In the genomic region with DNA sequence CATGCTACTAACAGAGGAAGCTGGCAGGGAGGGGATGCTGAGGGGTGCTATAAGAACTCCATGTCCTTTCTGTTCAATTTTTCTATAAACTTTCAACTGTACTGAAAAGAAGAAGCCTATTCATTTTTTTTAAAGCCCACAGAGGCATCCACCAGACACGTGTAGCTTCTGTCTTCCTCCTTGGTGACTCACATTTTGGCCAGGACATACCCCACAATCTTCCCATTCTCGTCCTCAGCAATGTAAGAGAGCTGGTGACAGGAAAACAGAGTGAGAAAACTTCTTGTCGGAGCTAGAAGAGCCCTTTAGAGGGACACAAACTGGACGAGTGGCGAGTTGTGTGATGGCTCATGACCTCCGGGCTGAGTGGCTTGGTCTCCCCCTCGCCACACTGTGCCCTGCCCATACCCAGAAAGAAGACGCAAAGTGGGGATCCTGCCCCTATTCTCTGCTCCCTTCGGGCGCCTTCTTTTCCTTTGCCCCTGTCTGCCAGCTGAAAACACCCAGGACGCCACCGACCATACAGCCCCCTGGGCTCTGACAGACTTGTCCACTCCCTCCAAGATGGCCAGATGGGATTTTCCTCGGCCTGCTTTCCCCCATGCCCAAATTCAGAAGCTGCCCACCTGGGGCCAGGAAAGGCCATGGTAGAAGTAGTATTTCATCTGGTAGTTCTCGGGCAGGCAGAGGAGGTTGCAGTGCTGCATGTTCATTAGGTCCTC, we compare ENCODE assay signal across 9 cellular contexts. TPM values are rescaled to one million over a fixed set of nuclear protein-coding genes. Genes with fewer than 3 reads are reported as not detected.
A peak's percentile ranks its signal among the peaks of the same experiment; 100 is the strongest.
DNase-seq lines count a peak whose midpoint lies in the region; ATAC-seq, FAIRE-seq and TF ChIP-seq lines count a peak whose summit lies in the region.
"Had no signal": no experiment of that assay in that cellular context is flagged by ENCODE, and none has a peak within 500 bp of the region (broad histone marks: within the 10 kb centered on the region; RNA-seq: fewer than 3 reads in every experiment).

No MANE protein-coding gene starts in this region.

- H3K23ac ChIP-seq in mesendoderm (ENCODE audit: low read length) = no peak overlapping the region

- no peaks in the 10 kb centered on the region for H3K9me3 ChIP-seq in A549
- no peaks in the 10 kb centered on the region for H3K9me3 ChIP-seq in HEK293 (ENCODE audit: control insufficient read depth, insufficient read depth, low read depth, low read length)
- no peaks in the 10 kb centered on the region for H3K9me3 ChIP-seq in GM12878 (replicated peaks; ENCODE audit: control insufficient read depth, insufficient read depth, low read length)

- H2BK15ac ChIP-seq in mesendoderm (replicated peaks; ENCODE audit: low read depth) = no peak overlapping the region

- POLR2A ChIA-PET in A549 (lab: Yijun Ruan, JAX) = no interaction called here
- POLR2A ChIA-PET in HEK293 (lab: Yijun Ruan, JAX) = interaction anchor here (0.9 to 2.7 kb wide), 6 partner anchors 9 to 39 kb away, joined by 3 to 21 read pairs (median 4); partner anchors contain the start of genes HCFC1 and TMEM187
- POLR2A ChIA-PET in GM12878 (lab: Charles Lee) = interaction anchor here (1.6 kb wide), 1 partner anchor 9 kb away, joined by 6 read pairs; no protein-coding TSS in a partner anchor

- H3K4me1 ChIP-seq in A549 (peaks cover 15% of the 10 kb centered on the region), HEK293 (ENCODE audit: control insufficient read depth, insufficient read depth, low read length) (peaks cover 12% of the 10 kb centered on the region; the same call in 1 of the 2 replicates), GM12878 (ENCODE audit: control insufficient read depth, insufficient read depth, low read length) (no peaks in the 10 kb centered on the region; the same call in 1 of the 2 replicates), mesendoderm (ENCODE audit: control insufficient read depth, low read depth, low read length) (no peaks in the 10 kb centered on the region), foreskin keratinocyte (no peaks in the 10 kb centered on the region)

- intact Hi-C loops in GM12878 (cut with micrococcal nuclease; ENCODE audit: unreplicated experiment) = no loop called here

- H2BK5ac ChIP-seq in mesendoderm (ENCODE audit: low read length) = no peak overlapping the region

- RAD21 ChIA-PET in GM12878 (lab: Charles Lee; ENCODE audit: unreplicated experiment) = interaction anchor here (1.4 to 1.6 kb wide), 2 partner anchors 9 to 47 kb away, joined by 3 to 8 read pairs; no protein-coding TSS in a partner anchor

- H3K4me3 ChIP-seq in A549 (peak overlapping the region; percentile 91), HEK293 (ENCODE audit: low read depth, low read length) (peak overlapping the region; percentile 88), GM12878 (peak overlapping the region; percentile 90), mesendoderm (ENCODE audit: low read length) (peak overlapping the region; percentile 65)

- H2AK5ac ChIP-seq in mesendoderm (ENCODE audit: low read length) = no peak overlapping the region

- H4K20me1 ChIP-seq in GM12878 (ENCODE audit: control insufficient read depth, insufficient read depth) = no peaks in the 10 kb centered on the region

- H2AFZ ChIP-seq in GM12878 (ENCODE audit: control insufficient read depth, low read depth, low read length) = no peak overlapping the region

- H3K79me1 ChIP-seq in mesendoderm (ENCODE audit: low read length) = no peaks in the 10 kb centered on the region

- CTCF ChIA-PET in A549 (lab: Yijun Ruan, JAX) (interaction anchor here (0.6 to 25.1 kb wide), 3 partner anchors 11 to 174 kb away, joined by 4 to 363 read pairs (median 26); partner anchors contain the start of gene RENBP), HEK293 (lab: Yijun Ruan, JAX) (interaction anchor here (1.3 to 14.7 kb wide), 4 partner anchors 8 to 168 kb away, joined by 3 to 267 read pairs (median 14); partner anchors contain the start of gene RENBP), GM12878 (lab: Yijun Ruan, JAX) (interaction anchor here (1.0 to 4.4 kb wide), 4 partner anchors 10 to 18 kb away, joined by 3 to 28 read pairs (median 4); no protein-coding TSS in a partner anchor)

- H3K18ac ChIP-seq in mesendoderm (ENCODE audit: low read length) = no peak overlapping the region

- no peaks in the 10 kb centered on the region for H3K27me3 ChIP-seq in GM12878 (replicated peaks in 1 of 2; ENCODE audit: control insufficient read depth in 2 of 2, insufficient read depth in 2 of 2, low read length in 1 of 2)
- H3K27me3 ChIP-seq in mesendoderm (ENCODE audit: insufficient read depth, low read length, poor library complexity) = no peaks in the 10 kb centered on the region
- H3K27me3 ChIP-seq in foreskin keratinocyte = no peaks in the 10 kb centered on the region

- in situ Hi-C loops in GM12878 (cut with MboI) = loop anchor here (5.0 kb wide), 1 partner anchor 438 kb away; the partner anchor contains the start of gene FLNA

- SMC1A ChIA-PET in GM12878 (lab: Charles Lee; ENCODE audit: uncharacterized antibody, unreplicated experiment) = interaction anchor here (1.0 to 1.9 kb wide), 4 partner anchors 9 to 35 kb away, joined by 3 to 6 read pairs (median 4); no protein-coding TSS in a partner anchor

- TSS peak; percentile 60 for BruUV-seq in GM12878 (replicated peaks; lab: Mats Ljungman, UMichigan)

- H3K4me2 ChIP-seq in A549 (peak overlapping the region; percentile 90), GM12878 (ENCODE audit: control insufficient read depth, insufficient read depth) (peak overlapping the region; percentile 77), mesendoderm (ENCODE audit: low read length) (peak overlapping the region; percentile 61)

- no peak overlapping the region for H4K5ac ChIP-seq in mesendoderm (ENCODE audit: low read length)

- H3K79me2 ChIP-seq in GM12878 (ENCODE audit: control insufficient read depth, insufficient read depth, low read length) = peaks cover 13% of the 10 kb centered on the region
- H3K79me2 ChIP-seq in mesendoderm (ENCODE audit: control insufficient read depth, insufficient read depth, low read length) = peaks cover 10% of the 10 kb centered on the region

- H3K56ac ChIP-seq in mesendoderm (ENCODE audit: low read length) = peak overlapping the region; percentile 86

- 8% methylated on average over 11 of the region's 14 CpGs for WGBS in A549 (ENCODE audit: missing lambda C conversion rate)
- WGBS in GM12878 (ENCODE audit: insufficient coverage, insufficient replicate concordance, low lambda C conversion rate, missing lambda C conversion rate) = 18% methylated on average over 13 of the region's 14 CpGs
- WGBS in mesendoderm (ENCODE audit: extremely low coverage, insufficient coverage, low lambda C conversion rate) = no CpG with 5 or more reads among the region's 14 CpGs

- TF ChIP-seq EP300 in A549 (IDR thresholded peaks at IDR 0.05) (no peak), GM12878 (IDR thresholded peaks at IDR 0.05; ENCODE audit: borderline replicate concordance in 1 of 2, control insufficient read depth in 1 of 2, low read depth in 2 of 2, low read length in 2 of 2) (no peak)

- TF ChIP-seq RAD21 in A549 (conservative IDR thresholded peaks at IDR 0.05 in 1 of 2, IDR thresholded peaks at IDR 0.05 in 1 of 2) (no peak), GM12878 (IDR thresholded peaks at IDR 0.05; ENCODE audit: insufficient read depth, low read depth, low read length) (no peak)

- H2BK120ac ChIP-seq in mesendoderm (ENCODE audit: low read depth, low read length) = no peak overlapping the region

- TF ChIP-seq CTCF in A549 (IDR thresholded peaks at IDR 0.05) (no peak), HEK293 (tag by site-specific recombination; IDR thresholded peaks at IDR 0.05) (no peak), GM12878 (IDR thresholded peaks at IDR 0.05 in 2 of 3, conservative IDR thresholded peaks at IDR 0.05 in 1 of 3; ENCODE audit: control insufficient read depth in 2 of 3, extremely low read depth in 1 of 3, insufficient read depth in 1 of 3, low read depth in 3 of 3, low read length in 3 of 3) (no peak), foreskin keratinocyte (conservative IDR thresholded peaks at IDR 0.05) (no peak)

- TF ChIP-seq POLR2A in A549 (IDR thresholded peaks at IDR 0.05; ENCODE audit: low read length) = no peak
- no peak for TF ChIP-seq POLR2A in GM12878 (IDR thresholded peaks at IDR 0.05; ENCODE audit: low read depth, low read length)

- H3K27ac ChIP-seq in A549 (peak overlapping the region; percentile 86 to 92), HEK293 (ENCODE audit: extremely low read depth, low read depth, low read length) (peak overlapping the region; percentile 85; the same call in 1 of the 2 replicates), GM12878 (ENCODE audit: control insufficient read depth, insufficient read depth) (0 out of 2 replicates have a peak overlapping the region, but pooled peaks have one; percentile 48), mesendoderm (ENCODE audit: low read depth, low read length) (no peak overlapping the region), foreskin keratinocyte (no peak overlapping the region)

- no peak overlapping the region for H3K4ac ChIP-seq in mesendoderm (ENCODE audit: low read depth, low read length)

- H4K8ac ChIP-seq in mesendoderm (ENCODE audit: low read depth, low read length) = no peak overlapping the region

- H3K9ac ChIP-seq in GM12878 (ENCODE audit: control insufficient read depth, insufficient read depth, low read length) (peak overlapping the region; percentile 71), mesendoderm (ENCODE audit: low read length) (peak overlapping the region; percentile 87)

- ATAC-seq in A549 = no peak
- no peak for ATAC-seq in GM12878
- ATAC-seq in foreskin keratinocyte = no peak

- no peak for DNase-seq in A549 (ENCODE audit: low read depth in 1 of 2, low spot score in 1 of 2)
- DNase-seq in GM12878 (ENCODE audit: low read depth, low spot score) = no peak
- DNase-seq in mesendoderm = no peak
- no peak for DNase-seq in foreskin keratinocyte
- no peak for DNase-seq in NCI-H146 treated with DMSO at 0.1 percent for 48 hours (lab: John Stamatoyannopoulos, UW; ENCODE audit: unreplicated experiment)
- DNase-seq in NCI-H1694 treated with DMSO at 0.1 percent for 48 hours (lab: John Stamatoyannopoulos, UW) = no peak
- DNase-seq in NCI-H2227 (lab: John Stamatoyannopoulos, UW; ENCODE audit: unreplicated experiment) = no peak

- peaks cover 23 to 48% of the 10 kb centered on the region in 2 experiments for H3K36me3 ChIP-seq in HEK293 (ENCODE audit: control insufficient read depth in 2 of 2, insufficient read depth in 1 of 2, low read length in 2 of 2)
- peaks cover 0 to 2% of the 10 kb centered on the region in 2 experiments; a peak in 3 of 4 replicates for H3K36me3 ChIP-seq in GM12878 (ENCODE audit: control insufficient read depth in 2 of 2, insufficient read depth in 2 of 2, low read length in 1 of 2)
- no peaks in the 10 kb centered on the region for H3K36me3 ChIP-seq in mesendoderm (ENCODE audit: control insufficient read depth, insufficient read depth, low read length)

- FAIRE-seq in A549 (lab: Jason Lieb, UNC) (no peak), GM12878 (lab: Jason Lieb, UNC) (no peak)
- FAIRE-seq: colon had no signal

RNA-seq across cellular contexts. Expression of gene NAA10, which starts 0.9 kb away (rescaled TPM):
- 63.5 and 88.8 TPM in 2 replicates for polyA plus RNA-seq in A549 (2011; rRNA removed)
- 224 and 258 TPM in 2 replicates for polyA plus RNA-seq in A549 (2012; cell fraction: cytosol; rRNA removed)
- polyA plus RNA-seq in A549 (2012; cell fraction: nucleus; rRNA removed) = 239 and 267 TPM in 2 replicates
- 230 to 251 TPM (median 237 TPM) in 3 replicates for polyA plus RNA-seq in A549 (2017; fragmentation: RNase III; extraction: RNeasy Plus Mini Kit Qiagen cat#74134 plus additional on column Dnase treatment)
- 77.6 and 92.3 TPM in 2 replicates for polyA minus RNA-seq in A549 (2011; rRNA and poly(A)+ RNA removed)
- 17.5 and 20.3 TPM in 2 replicates for total RNA-seq in GM12878 (2013; cell fraction: nucleolus; rRNA removed)
- total RNA-seq in GM12878 (2014; rRNA removed) = 82.6 and 100 TPM in 2 replicates
- 59.6 and 69.5 TPM in 2 replicates for total RNA-seq in GM12878 (2014; rRNA removed; fragmentation: Illumina TruSeq; extraction: Trizol)
- 113 and 123 TPM in 2 replicates for total RNA-seq in GM12878 (2021)
- polyA plus RNA-seq in GM12878 (2011; ENCODE audit: low read depth) = 40.6 TPM
- polyA plus RNA-seq in GM12878 (2011; rRNA removed) = 25.4 and 45.1 TPM in 2 replicates
- 77.8 and 104 TPM in 2 replicates for polyA plus RNA-seq in GM12878 (2011; cell fraction: cytosol; rRNA removed)
- polyA plus RNA-seq in GM12878 (2011; cell fraction: nucleus; rRNA removed) = 54.2 and 67.6 TPM in 2 replicates
- 64.3 and 68.0 TPM in 2 replicates for polyA plus RNA-seq in GM12878 (2012)
- polyA plus RNA-seq in GM12878 (2014; fragmentation: Illumina TruSeq; extraction: Trizol) = 88.7 and 97.7 TPM in 2 replicates
- polyA plus RNA-seq in GM12878 (2014; fragmentation: Nextera tagmentation; extraction: Ambion mirVana) = 10 to 100 TPM in 1 of 2 experiments, 1 to 10 TPM in 1; 7.9 to 26.6 TPM
- polyA plus RNA-seq in GM12878 (2014; rRNA removed) = 158 TPM in 2 replicates
- polyA plus RNA-seq in GM12878 (2016; fragmentation: Nextera tagmentation; extraction: Ambion mirVana) = 100 to 1,000 TPM; 209 to 212 TPM
- 31.8 and 50.4 TPM in 2 replicates for polyA minus RNA-seq in GM12878 (2011; rRNA and poly(A)+ RNA removed)
- polyA minus RNA-seq in GM12878 (2011; cell fraction: cytosol; rRNA and poly(A)+ RNA removed) = 17.2 and 25.0 TPM in 2 replicates
- 13.3 and 24.4 TPM in 2 replicates for polyA minus RNA-seq in GM12878 (2011; cell fraction: nucleus; rRNA and poly(A)+ RNA removed)
- 120 TPM for polyA plus RNA-seq in mesendoderm (2013, experiment 1 of 2)
- polyA plus RNA-seq in mesendoderm (2013, experiment 2 of 2) = 121 TPM
- 102 and 106 TPM in 2 replicates for total RNA-seq in foreskin keratinocyte
- 227 and 235 TPM in 2 replicates for polyA plus RNA-seq in foreskin keratinocyte

RNA-seq across cellular contexts. Expression of gene ARHGAP4, which starts 7.8 kb away (rescaled TPM):
- polyA plus RNA-seq in A549 (2011; rRNA removed) (0.78 and 0.95 TPM in 2 replicates), A549 (2017; fragmentation: RNase III; extraction: RNeasy Plus Mini Kit Qiagen cat#74134 plus additional on column Dnase treatment) (0.98 to 2.3 TPM (median 1.1 TPM) in 3 replicates), GM12878 (2011; rRNA removed) (8.5 and 22.0 TPM in 2 replicates), GM12878 (2014; fragmentation: Illumina TruSeq; extraction: Trizol) (2.2 and 14.6 TPM in 2 replicates), GM12878 (2014; fragmentation: Nextera tagmentation; extraction: Ambion mirVana) (1 to 10 TPM in 1 of 2 experiments, under 1 TPM in 1; 0.71 to 6.0 TPM), GM12878 (2014; rRNA removed) (102 and 116 TPM in 2 replicates), GM12878 (2016; fragmentation: Nextera tagmentation; extraction: Ambion mirVana) (10 to 100 TPM; 66.6 to 81.6 TPM), foreskin keratinocyte (1.8 and 2.1 TPM in 2 replicates)
- 0.70 and 0.82 TPM in 2 replicates for polyA plus RNA-seq in A549 (2012; cell fraction: cytosol; rRNA removed)
- polyA plus RNA-seq in A549 (2012; cell fraction: nucleus; rRNA removed) = 8.9 and 9.7 TPM in 2 replicates
- polyA minus RNA-seq in A549 (2011; rRNA and poly(A)+ RNA removed) = 2.1 and 2.8 TPM in 2 replicates
- total RNA-seq in GM12878 (2013; cell fraction: nucleolus; rRNA removed) = 91.6 and 99.6 TPM in 2 replicates
- total RNA-seq in GM12878 (2014; rRNA removed) (77.1 and 92.8 TPM in 2 replicates), GM12878 (2014; rRNA removed; fragmentation: Illumina TruSeq; extraction: Trizol) (19.0 and 19.5 TPM in 2 replicates), GM12878 (2021) (112 and 120 TPM in 2 replicates), foreskin keratinocyte (1.4 and 2.8 TPM in 2 replicates)
- 15.0 TPM for polyA plus RNA-seq in GM12878 (2011; ENCODE audit: low read depth)
- 33.8 and 45.0 TPM in 2 replicates for polyA plus RNA-seq in GM12878 (2011; cell fraction: cytosol; rRNA removed)
- 299 and 365 TPM in 2 replicates for polyA plus RNA-seq in GM12878 (2011; cell fraction: nucleus; rRNA removed)
- 51.0 and 62.3 TPM in 2 replicates for polyA plus RNA-seq in GM12878 (2012)
- 9.7 and 37.3 TPM in 2 replicates for polyA minus RNA-seq in GM12878 (2011; rRNA and poly(A)+ RNA removed)
- 23.3 and 31.5 TPM in 2 replicates for polyA minus RNA-seq in GM12878 (2011; cell fraction: cytosol; rRNA and poly(A)+ RNA removed)
- 47.1 and 68.5 TPM in 2 replicates for polyA minus RNA-seq in GM12878 (2011; cell fraction: nucleus; rRNA and poly(A)+ RNA removed)
- 12.4 TPM for polyA plus RNA-seq in mesendoderm (2013, experiment 1 of 2)
- 12.0 TPM for polyA plus RNA-seq in mesendoderm (2013, experiment 2 of 2)

RNA-seq across cellular contexts. Expression of gene RENBP, which starts 10.5 kb away (rescaled TPM):
- polyA plus RNA-seq in A549 (2011; rRNA removed) (not detected in 2 replicates), A549 (2017; fragmentation: RNase III; extraction: RNeasy Plus Mini Kit Qiagen cat#74134 plus additional on column Dnase treatment) (not detected in 3 replicates), GM12878 (2011; rRNA removed) (1.1 and 1.6 TPM in 2 replicates), GM12878 (2014; fragmentation: Illumina TruSeq; extraction: Trizol) (0.19 and 1.3 TPM in 2 replicates), GM12878 (2014; fragmentation: Nextera tagmentation; extraction: Ambion mirVana) (not detected), GM12878 (2014; rRNA removed) (4.0 and 4.5 TPM in 2 replicates), GM12878 (2016; fragmentation: Nextera tagmentation; extraction: Ambion mirVana) (under 1 TPM in 1 of 2 experiments, not detected in 1; 0.36 TPM), foreskin keratinocyte (0.19 and 0.36 TPM in 2 replicates)
- polyA plus RNA-seq in A549 (2012; cell fraction: cytosol; rRNA removed) = 0.05 and 0.07 TPM in 2 replicates
- 0.19 and 0.27 TPM in 2 replicates for polyA plus RNA-seq in A549 (2012; cell fraction: nucleus; rRNA removed)
- polyA minus RNA-seq in A549 (2011; rRNA and poly(A)+ RNA removed) = not detected in 2 replicates
- 8.3 and 9.0 TPM in 2 replicates for total RNA-seq in GM12878 (2013; cell fraction: nucleolus; rRNA removed)
- total RNA-seq in GM12878 (2014; rRNA removed) (2.1 and 2.2 TPM in 2 replicates), GM12878 (2014; rRNA removed; fragmentation: Illumina TruSeq; extraction: Trizol) (1.6 and 1.8 TPM in 2 replicates), GM12878 (2021) (4.9 and 6.8 TPM in 2 replicates), foreskin keratinocyte (0.14 and 0.20 TPM in 2 replicates)
- polyA plus RNA-seq in GM12878 (2011; ENCODE audit: low read depth) = 3.9 TPM
- polyA plus RNA-seq in GM12878 (2011; cell fraction: cytosol; rRNA removed) = 2.1 and 2.3 TPM in 2 replicates
- polyA plus RNA-seq in GM12878 (2011; cell fraction: nucleus; rRNA removed) = 4.1 and 6.0 TPM in 2 replicates
- polyA plus RNA-seq in GM12878 (2012) = 7.1 and 8.3 TPM in 2 replicates
- 0.44 and 2.3 TPM in 2 replicates for polyA minus RNA-seq in GM12878 (2011; rRNA and poly(A)+ RNA removed)
- 0.83 TPM in 1 of 2 replicates, not detected in the other for polyA minus RNA-seq in GM12878 (2011; cell fraction: cytosol; rRNA and poly(A)+ RNA removed)
- 0.96 and 2.1 TPM in 2 replicates for polyA minus RNA-seq in GM12878 (2011; cell fraction: nucleus; rRNA and poly(A)+ RNA removed)
- 1.8 TPM for polyA plus RNA-seq in mesendoderm (2013, experiment 1 of 2)
- polyA plus RNA-seq in mesendoderm (2013, experiment 2 of 2) = 1.7 TPM

RNA-seq across cellular contexts. Expression of gene AVPR2, which starts 29.4 kb away (rescaled TPM):
- polyA plus RNA-seq in A549 (2011; rRNA removed) (not detected in 2 replicates), A549 (2017; fragmentation: RNase III; extraction: RNeasy Plus Mini Kit Qiagen cat#74134 plus additional on column Dnase treatment) (0.05 TPM in 1 of 3 replicates, not detected in the others), GM12878 (2011; rRNA removed) (not detected in 2 replicates), GM12878 (2014; fragmentation: Illumina TruSeq; extraction: Trizol) (not detected in 2 replicates), GM12878 (2014; fragmentation: Nextera tagmentation; extraction: Ambion mirVana) (not detected), GM12878 (2014; rRNA removed) (not detected in 2 replicates), GM12878 (2016; fragmentation: Nextera tagmentation; extraction: Ambion mirVana) (under 1 TPM; 0.12 to 0.37 TPM), foreskin keratinocyte (not detected in 2 replicates)
- polyA plus RNA-seq in A549 (2012; cell fraction: cytosol; rRNA removed) = 0.03 and 0.05 TPM in 2 replicates
- polyA plus RNA-seq in A549 (2012; cell fraction: nucleus; rRNA removed) = 0.04 TPM in 1 of 2 replicates, not detected in the other
- polyA minus RNA-seq in A549 (2011; rRNA and poly(A)+ RNA removed) = not detected in 2 replicates
- total RNA-seq in GM12878 (2013; cell fraction: nucleolus; rRNA removed) = not detected in 2 replicates
- total RNA-seq in GM12878 (2014; rRNA removed) (not detected in 2 replicates), GM12878 (2014; rRNA removed; fragmentation: Illumina TruSeq; extraction: Trizol) (not detected in 2 replicates), GM12878 (2021) (not detected in 2 replicates), foreskin keratinocyte (not detected in 2 replicates)
- polyA plus RNA-seq in GM12878 (2011; ENCODE audit: low read depth) = not detected
- polyA plus RNA-seq in GM12878 (2011; cell fraction: cytosol; rRNA removed) = 0.03 and 0.07 TPM in 2 replicates
- polyA plus RNA-seq in GM12878 (2011; cell fraction: nucleus; rRNA removed) = 0.43 and 0.44 TPM in 2 replicates
- polyA plus RNA-seq in GM12878 (2012) = 0.14 and 0.54 TPM in 2 replicates
- polyA minus RNA-seq in GM12878 (2011; rRNA and poly(A)+ RNA removed) = not detected in 2 replicates
- polyA minus RNA-seq in GM12878 (2011; cell fraction: cytosol; rRNA and poly(A)+ RNA removed) = not detected in 2 replicates
- not detected in 2 replicates for polyA minus RNA-seq in GM12878 (2011; cell fraction: nucleus; rRNA and poly(A)+ RNA removed)
- polyA plus RNA-seq in mesendoderm (2013, experiment 1 of 2) = 0.03 TPM
- polyA plus RNA-seq in mesendoderm (2013, experiment 2 of 2) = 0.03 TPM

RNA-seq across cellular contexts. Expression of gene HCFC1, which starts 37.7 kb away (rescaled TPM):
- polyA plus RNA-seq in A549 (2011; rRNA removed) (4.4 and 11.9 TPM in 2 replicates), A549 (2017; fragmentation: RNase III; extraction: RNeasy Plus Mini Kit Qiagen cat#74134 plus additional on column Dnase treatment) (31.0 to 33.3 TPM (median 32.9 TPM) in 3 replicates), GM12878 (2011; rRNA removed) (2.3 and 4.1 TPM in 2 replicates), GM12878 (2014; fragmentation: Illumina TruSeq; extraction: Trizol) (7.4 and 21.5 TPM in 2 replicates), GM12878 (2014; fragmentation: Nextera tagmentation; extraction: Ambion mirVana) (1 to 10 TPM; 3.9 to 7.6 TPM), GM12878 (2014; rRNA removed) (32.0 and 45.1 TPM in 2 replicates), GM12878 (2016; fragmentation: Nextera tagmentation; extraction: Ambion mirVana) (10 to 100 TPM; 39.3 to 39.8 TPM), foreskin keratinocyte (22.0 and 23.2 TPM in 2 replicates)
- polyA plus RNA-seq in A549 (2012; cell fraction: cytosol; rRNA removed) = 17.0 and 25.3 TPM in 2 replicates
- 71.6 and 78.9 TPM in 2 replicates for polyA plus RNA-seq in A549 (2012; cell fraction: nucleus; rRNA removed)
- polyA minus RNA-seq in A549 (2011; rRNA and poly(A)+ RNA removed) = 21.9 and 36.5 TPM in 2 replicates
- total RNA-seq in GM12878 (2013; cell fraction: nucleolus; rRNA removed) = 24.5 and 28.7 TPM in 2 replicates
- total RNA-seq in GM12878 (2014; rRNA removed) (18.8 and 25.5 TPM in 2 replicates), GM12878 (2014; rRNA removed; fragmentation: Illumina TruSeq; extraction: Trizol) (8.8 and 10.6 TPM in 2 replicates), GM12878 (2021) (86.1 and 92.7 TPM in 2 replicates), foreskin keratinocyte (42.9 and 46.0 TPM in 2 replicates)
- polyA plus RNA-seq in GM12878 (2011; ENCODE audit: low read depth) = 14.7 TPM
- polyA plus RNA-seq in GM12878 (2011; cell fraction: cytosol; rRNA removed) = 11.0 and 15.4 TPM in 2 replicates
- polyA plus RNA-seq in GM12878 (2011; cell fraction: nucleus; rRNA removed) = 29.9 and 55.9 TPM in 2 replicates
- polyA plus RNA-seq in GM12878 (2012) = 25.7 and 35.7 TPM in 2 replicates
- 4.8 and 11.2 TPM in 2 replicates for polyA minus RNA-seq in GM12878 (2011; rRNA and poly(A)+ RNA removed)
- 28.6 and 29.6 TPM in 2 replicates for polyA minus RNA-seq in GM12878 (2011; cell fraction: cytosol; rRNA and poly(A)+ RNA removed)
- 9.9 and 19.6 TPM in 2 replicates for polyA minus RNA-seq in GM12878 (2011; cell fraction: nucleus; rRNA and poly(A)+ RNA removed)
- 76.6 TPM for polyA plus RNA-seq in mesendoderm (2013, experiment 1 of 2)
- polyA plus RNA-seq in mesendoderm (2013, experiment 2 of 2) = 74.0 TPM

Comparison
In these comparisons a context has a peak if more than half of its experiments do, and no peak if none do; other contexts are left out.
1. H3K27ac ChIP-seq: peak in A549 (2 of 2), HEK293 (single experiment) and GM12878 (single experiment); none in mesendoderm (single experiment) and foreskin keratinocyte (single experiment).
2. Peak in every context shown above with its lines, with median percentiles within 50 percentile points of each other: H3K4me2 ChIP-seq and H3K4me3 ChIP-seq.